8 cellular contexts compared by ENCODE assay signal in genomic region chr3:49719214-49719884, GRCh38. TPM values are rescaled to one million over a fixed set of nuclear protein-coding genes. Genes with fewer than 3 reads are reported as not detected.
A peak's percentile ranks its signal among the peaks of the same experiment; 100 is the strongest.
DNase-seq lines count a peak whose midpoint lies in the region; ATAC-seq and TF ChIP-seq lines count a peak whose summit lies in the region.

A gene with protein sequence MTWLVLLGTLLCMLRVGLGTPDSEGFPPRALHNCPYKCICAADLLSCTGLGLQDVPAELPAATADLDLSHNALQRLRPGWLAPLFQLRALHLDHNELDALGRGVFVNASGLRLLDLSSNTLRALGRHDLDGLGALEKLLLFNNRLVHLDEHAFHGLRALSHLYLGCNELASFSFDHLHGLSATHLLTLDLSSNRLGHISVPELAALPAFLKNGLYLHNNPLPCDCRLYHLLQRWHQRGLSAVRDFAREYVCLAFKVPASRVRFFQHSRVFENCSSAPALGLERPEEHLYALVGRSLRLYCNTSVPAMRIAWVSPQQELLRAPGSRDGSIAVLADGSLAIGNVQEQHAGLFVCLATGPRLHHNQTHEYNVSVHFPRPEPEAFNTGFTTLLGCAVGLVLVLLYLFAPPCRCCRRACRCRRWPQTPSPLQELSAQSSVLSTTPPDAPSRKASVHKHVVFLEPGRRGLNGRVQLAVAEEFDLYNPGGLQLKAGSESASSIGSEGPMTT (minus strand): TSS chr3:49719684. CDS start chr3:49719465, 219 bp downstream.

- H3K27me3 ChIP-seq in HAP-1 (ENCODE audit: low read depth) (no peaks in the 10 kb centered on the region), ascending aorta (no peaks in the 10 kb centered on the region), right cardiac atrium (ENCODE audit: control insufficient read depth, insufficient read depth) (no peaks in the 10 kb centered on the region), psoas muscle (ENCODE audit: insufficient read depth in 3 of 3, low read length in 2 of 3) (no peaks in the 10 kb centered on the region)

- H3K27ac ChIP-seq in ascending aorta, result peak within 1 kb of the TSS; percentile 60 to 61
- H3K27ac ChIP-seq in right cardiac atrium (ENCODE audit: low read length), result peak within 1 kb of the TSS; percentile 6
- H3K27ac ChIP-seq in psoas muscle, result peak within 1 kb of the TSS; percentile 26
- no peak within 1 kb of the TSS for H3K27ac ChIP-seq in urinary bladder (ENCODE audit: low read depth)

- H3K4me3 ChIP-seq in HAP-1 (peak within 1 kb of the TSS; percentile 33), ascending aorta (peak within 1 kb of the TSS; percentile 58 to 73), right cardiac atrium (ENCODE audit: low read length) (peak within 1 kb of the TSS; percentile 42), psoas muscle (peak within 1 kb of the TSS; percentile 63), urinary bladder (ENCODE audit: low read depth, low read length) (peak within 1 kb of the TSS; percentile 36)

- peak; percentile 73 to 78 for ATAC-seq in right cardiac atrium
- ATAC-seq in psoas muscle, result peak; percentile 61 to 75 (median 66)

- TF ChIP-seq CTCF in ascending aorta (IDR thresholded peaks at IDR 0.05) (peak; percentile 61 to 86 (median 74)), psoas muscle (IDR thresholded peaks at IDR 0.05) (peak; percentile 56)

- H3K36me3 ChIP-seq in HAP-1 (replicated peaks) (peaks cover 40% of the 10 kb centered on the region), ascending aorta (peaks cover 13 to 37% of the 10 kb centered on the region in 2 donors), psoas muscle (ENCODE audit: insufficient read depth in 1 of 2, low read depth in 1 of 2) (peaks cover 0 to 53% of the 10 kb centered on the region in 2 donors), urinary bladder (ENCODE audit: insufficient read depth) (no peaks in the 10 kb centered on the region)

- intact Hi-C loops in ascending aorta (cut with DNase I) (no loop called here), right cardiac atrium (cut with DNase I) (no loop called here), psoas muscle (cut with DNase I) (loop anchor here in 1 of 2 donors (5.0 kb wide), 1 partner anchor 123 kb away; no protein-coding TSS in a partner anchor)

- in situ Hi-C loops in HAP-1 (cut with MboI; ENCODE audit: low sequenced_read_pairs), result no loop called here

- H3K9me3 ChIP-seq in HAP-1, result 0 out of 2 replicates have a peak, but pooled peaks cover 3% of the 10 kb centered on the region
- no peaks in the 10 kb centered on the region for H3K9me3 ChIP-seq in ascending aorta
- no peaks in the 10 kb centered on the region for H3K9me3 ChIP-seq in right cardiac atrium (ENCODE audit: control insufficient read depth, low read length)
- no peaks in the 10 kb centered on the region for H3K9me3 ChIP-seq in psoas muscle

- under 1% methylated on average over 50 of the region's 50 CpGs for WGBS in right cardiac atrium
- WGBS in psoas muscle, 3 donors, result 1 to 2% (median 1%) methylated on average over 46 to 50 of the region's 50 CpGs
- under 1% methylated on average over 50 of the region's 50 CpGs for WGBS in urinary bladder

- H3K4me1 ChIP-seq in HAP-1 (peaks cover 8% of the 10 kb centered on the region), ascending aorta (peaks cover 15 to 17% of the 10 kb centered on the region in 2 donors), right cardiac atrium (ENCODE audit: control insufficient read depth, insufficient read depth, low read length) (peaks cover 8% of the 10 kb centered on the region), psoas muscle (peaks cover 40% of the 10 kb centered on the region), urinary bladder (ENCODE audit: insufficient read depth) (no peaks in the 10 kb centered on the region)

- peak; percentile 99 for DNase-seq in GM03348 (ENCODE audit: low spot score)
- DNase-seq in HAP-1 (ENCODE audit: low spot score in 2 of 2), result peak; percentile 78 to 96
- peak; percentile 80 for DNase-seq in NCI-H1092 treated with DMSO at 0.1 percent for 48 hours (lab: John Stamatoyannopoulos, UW)
- peak; percentile 83 to 91 (median 88) for DNase-seq in T-helper 2 cell
- DNase-seq in ascending aorta (ENCODE audit: low spot score in 2 of 2), result peak; percentile 82 to 98
- peak; percentile 98 to 99 (median 98) for DNase-seq in right cardiac atrium
- DNase-seq in psoas muscle, result peak; percentile 97

RNA-seq across cellular contexts. Expression of the gene that starts here (rescaled TPM):
- 0.43 TPM for total RNA-seq in ascending aorta
- total RNA-seq in right cardiac atrium, result under 1 TPM in 1 of 4 donors, not detected in 3; 0.09 TPM
- 0.57 TPM for polyA plus RNA-seq in right cardiac atrium
- under 1 TPM in 1 of 4 donors, not detected in 3; 0.36 TPM for total RNA-seq in psoas muscle
- polyA plus RNA-seq in psoas muscle, result under 1 TPM; 0.38 to 0.94 (median 0.49) TPM
- total RNA-seq in urinary bladder, result not detected
- 1.1 TPM for polyA plus RNA-seq in urinary bladder

Comparison
In these comparisons a context has a peak if more than half of its experiments do, and no peak if none do; other contexts are left out.
1. Peak in DNase-seq, H3K4me3 ChIP-seq and H3K27ac ChIP-seq in ascending aorta; RNA of the gene not detected or under 1 TPM.
2. Peak in DNase-seq, ATAC-seq, H3K4me3 ChIP-seq and H3K27ac ChIP-seq in right cardiac atrium; RNA of the gene not detected or under 1 TPM.
3. Peak in DNase-seq, ATAC-seq, H3K4me3 ChIP-seq and H3K27ac ChIP-seq in psoas muscle; RNA of the gene not detected or under 1 TPM.